ENCODE assay signal across 11 cellular contexts in genomic region chr16:84367750-84368320, GRCh38. TPM values are rescaled to one million over a fixed set of nuclear protein-coding genes. Genes with fewer than 3 reads are reported as not detected.
DNase-seq lines count a peak whose midpoint lies in the region; ATAC-seq and TF ChIP-seq lines count a peak whose summit lies in the region.
"Had no signal": no experiment of that assay in that cellular context is flagged by ENCODE, and none has a peak within 500 bp of the region (broad histone marks: within the 10 kb centered on the region; RNA-seq: fewer than 3 reads in every experiment).

No MANE protein-coding gene starts in this region.

- H3K27me3 ChIP-seq in left ventricle myocardium inferior (ENCODE audit: low read depth) (peaks cover 90% of the 10 kb centered on the region), dorsolateral prefrontal cortex (peaks cover 0 to 21% (median 8%) of the 10 kb centered on the region in 45 donors), mononuclear cell (ENCODE audit: insufficient read depth, low read length) (peaks cover 34% of the 10 kb centered on the region)

- no peaks in the 10 kb centered on the region for H3K9me3 Mint-ChIP-seq in stimulated activated naive CD8-positive, alpha-beta T cell treated with anti-CD3 and anti-CD28 coated beads, Interleukin-15, amount 100 ng/mL, for 72 hours
- H3K9me3 Mint-ChIP-seq: central memory CD8-positive, alpha-beta T cell; memory B cell had no signal

- H3K9me3 ChIP-seq in left ventricle myocardium inferior (replicated peaks) (no peaks in the 10 kb centered on the region), mononuclear cell (ENCODE audit: low read depth, low read length) (no peaks in the 10 kb centered on the region)

- H3K4me3 ChIP-seq in left ventricle myocardium inferior (peak overlapping the region; percentile 25), dorsolateral prefrontal cortex (peak overlapping the region in 57 of 59 donors; percentile 16 to 68 (median 53)), mononuclear cell (ENCODE audit: low read length) (peak overlapping the region; percentile 19)

- H3K36me3 ChIP-seq in left ventricle myocardium inferior: no peaks in the 10 kb centered on the region

- intact Hi-C loops in left ventricle myocardium inferior (cut with micrococcal nuclease) (no loop called here), Right ventricle myocardium superior (cut with DNase I) (no loop called here), dorsolateral prefrontal cortex (cut with DNase I) (no loop called here)

- DNase-seq in left ventricle myocardium inferior: no peak
- no peak for DNase-seq in Right ventricle myocardium superior
- no peak for DNase-seq in dorsolateral prefrontal cortex
- no peak for DNase-seq in OCI-M1 (lab: John Stamatoyannopoulos, UW)
- DNase-seq in stimulated activated naive CD8-positive, alpha-beta T cell treated with anti-CD3 and anti-CD28 coated beads, Interleukin-15, amount 100 ng/mL, for 72 hours: no peak
- no peak for DNase-seq in NK-92 (lab: John Stamatoyannopoulos, UW; ENCODE audit: unreplicated experiment)
- no peak for DNase-seq in activated T-cell treated with anti-CD3 and anti-CD28 coated beads, Interleukin-2, amount 50 U/mL, for 1 hour
- DNase-seq: RPMI8226 had no signal

- no peak for ATAC-seq in Right ventricle myocardium superior (ENCODE audit: poor library complexity)
- no peak for ATAC-seq in stimulated activated naive CD8-positive, alpha-beta T cell treated with anti-CD3 and anti-CD28 coated beads, Interleukin-15, amount 100 ng/mL, for 72 hours

- H3K27ac ChIP-seq in left ventricle myocardium inferior (replicated peaks): no peak overlapping the region
- peak overlapping the region in 1 of 59 donors; percentile 1 for H3K27ac ChIP-seq in dorsolateral prefrontal cortex

- H3K27ac Mint-ChIP-seq in stimulated activated naive CD8-positive, alpha-beta T cell treated with anti-CD3 and anti-CD28 coated beads, Interleukin-15, amount 100 ng/mL, for 72 hours: no peak overlapping the region
- H3K27ac Mint-ChIP-seq: memory B cell had no signal

- TF ChIP-seq CTCF in left ventricle myocardium inferior (IDR thresholded peaks at IDR 0.05; ENCODE audit: borderline replicate concordance) (no peak), dorsolateral prefrontal cortex (IDR thresholded peaks at IDR 0.05 in 54 of 56, conservative IDR thresholded peaks at IDR 0.05 in 2 of 56; ENCODE audit: low read depth in 1 of 56, partially characterized antibody in 56 of 56) (no peak)

- H3K4me1 Mint-ChIP-seq in stimulated activated naive CD8-positive, alpha-beta T cell treated with anti-CD3 and anti-CD28 coated beads, Interleukin-15, amount 100 ng/mL, for 72 hours: peaks cover 25% of the 10 kb centered on the region
- H3K4me1 Mint-ChIP-seq: central memory CD8-positive, alpha-beta T cell; memory B cell had no signal

- H3K4me3 Mint-ChIP-seq in stimulated activated naive CD8-positive, alpha-beta T cell treated with anti-CD3 and anti-CD28 coated beads, Interleukin-15, amount 100 ng/mL, for 72 hours: no peak overlapping the region
- H3K4me3 Mint-ChIP-seq: central memory CD8-positive, alpha-beta T cell; memory B cell had no signal

- H3K27me3 Mint-ChIP-seq in stimulated activated naive CD8-positive, alpha-beta T cell treated with anti-CD3 and anti-CD28 coated beads, Interleukin-15, amount 100 ng/mL, for 72 hours: peaks cover 68% of the 10 kb centered on the region

- H3K4me1 ChIP-seq in left ventricle myocardium inferior (peaks cover 8% of the 10 kb centered on the region), mononuclear cell (ENCODE audit: insufficient read depth, low read length) (peaks cover 10% of the 10 kb centered on the region)

RNA-seq across cellular contexts. Expression of gene ATP2C2, which starts 0.5 kb away (rescaled TPM):
- total RNA-seq in left ventricle myocardium inferior (not detected), Right ventricle myocardium superior (not detected), dorsolateral prefrontal cortex (10 to 100 TPM in 41 of 120 experiments, 1 to 10 TPM in 79; 2.8 to 17.6 (median 8.8) TPM), mononuclear cell (not detected)
